8 cellular contexts compared by ENCODE assay signal in genomic region chr6:34248727-34249468, GRCh38. TPM values are rescaled to one million over a fixed set of nuclear protein-coding genes. Genes with fewer than 3 reads are reported as not detected.
DNase-seq lines count a peak whose midpoint lies in the region; ATAC-seq and TF ChIP-seq lines count a peak whose summit lies in the region.

SMIM29 (minus strand) TSS chr6:34249006; CDS start chr6:34247791, 1,215 bp downstream.

- TF ChIP-seq CTCF in Panc1 (IDR thresholded peaks at IDR 0.05): peak; percentile 98

- peak within 1 kb of the TSS; percentile 87 for H3K4me3 Mint-ChIP-seq in activated T-cell treated with anti-CD3 and anti-CD28 coated beads, Interleukin-2, amount 50 U/mL, for 4 hours

- intact Hi-C loops in Panc1 (cut with micrococcal nuclease; ENCODE audit: unreplicated experiment): loop anchor here (5.0 kb wide), 2 partner anchors 168 to 358 kb away; no protein-coding TSS in a partner anchor

- peak; percentile 89 for DNase-seq in DMS79 (lab: John Stamatoyannopoulos, UW)
- no peak for DNase-seq in Panc1 (ENCODE audit: low read depth, low spot score)
- peak; percentile 97 for DNase-seq in activated T-cell treated with anti-CD3 and anti-CD28 coated beads, Interleukin-2, amount 50 U/mL, for 4 hours
- DNase-seq in myocyte (ENCODE audit: low read depth): peak; percentile 96
- DNase-seq in stimulated activated CD8-positive, alpha-beta memory T cell treated with anti-CD3 and anti-CD28 coated beads, Interleukin-7, amount 100 ng/mL, for 4 hours (ENCODE audit: low read depth in 2 of 2): peak; percentile 93 to 94

- no peaks in the 10 kb centered on the region for H3K27me3 Mint-ChIP-seq in activated T-cell treated with anti-CD3 and anti-CD28 coated beads, Interleukin-2, amount 50 U/mL, for 4 hours (ENCODE audit: low read depth)

- peaks cover 47% of the 10 kb centered on the region for H3K4me1 ChIP-seq in Panc1 (ENCODE audit: control insufficient read depth, insufficient read depth, low read length)

- ATAC-seq in GM21723 (IDR thresholded peaks at IDR 0.05; ENCODE audit: unreplicated experiment): peak; percentile 73
- ATAC-seq in Panc1: peak; percentile 73
- ATAC-seq in activated T-cell treated with anti-CD3 and anti-CD28 coated beads, Interleukin-2, amount 50 U/mL, for 4 hours: peak; percentile 79 to 80
- peak; percentile 88 for ATAC-seq in esophagus mucosa

- H3K36me3 ChIP-seq in KOPT-K1 (ENCODE audit: insufficient read depth, low read length) (peaks cover 32% of the 10 kb centered on the region), Panc1 (ENCODE audit: control insufficient read depth, insufficient read depth, low read length) (no peaks in the 10 kb centered on the region)

- POLR2A ChIA-PET in Panc1 (lab: Charles Lee): interaction anchor here (0.8 kb wide), 1 partner anchor 138 kb away, joined by 3 read pairs; no protein-coding TSS in a partner anchor

- H3K9me3 ChIP-seq in KOPT-K1 (ENCODE audit: insufficient read depth, low read length, poor library complexity, severe bottlenecking) (no peaks in the 10 kb centered on the region), Panc1 (ENCODE audit: control insufficient read depth, insufficient read depth, low read depth, low read length) (no peaks in the 10 kb centered on the region)

- BruUV-seq in Panc1 (replicated peaks; lab: Mats Ljungman, UMichigan): no TSS peak

- no peaks in the 10 kb centered on the region for H3K27me3 ChIP-seq in Panc1 (ENCODE audit: control insufficient read depth, insufficient read depth, low read length)

- H3K4me3 ChIP-seq in Panc1 (ENCODE audit: low read depth in 2 of 2, low read length in 2 of 2): peak within 1 kb of the TSS; percentile 51 to 91

- H3K36me3 Mint-ChIP-seq in activated T-cell treated with anti-CD3 and anti-CD28 coated beads, Interleukin-2, amount 50 U/mL, for 4 hours (ENCODE audit: insufficient read depth): peaks cover 2% of the 10 kb centered on the region

- H3K4me1 Mint-ChIP-seq in activated T-cell treated with anti-CD3 and anti-CD28 coated beads, Interleukin-2, amount 50 U/mL, for 4 hours (ENCODE audit: low read depth): peaks cover 47% of the 10 kb centered on the region

- peak within 1 kb of the TSS; percentile 76 for H3K27ac ChIP-seq in KOPT-K1 (ENCODE audit: low read depth, low read length, poor library complexity, severe bottlenecking)
- peak within 1 kb of the TSS; percentile 89 for H3K27ac ChIP-seq in Panc1 (ENCODE audit: low read length)

- H3K9me3 Mint-ChIP-seq in activated T-cell treated with anti-CD3 and anti-CD28 coated beads, Interleukin-2, amount 50 U/mL, for 4 hours: no peaks in the 10 kb centered on the region

- CTCF ChIA-PET in Panc1 (lab: Charles Lee): interaction anchor here (0.6 to 3.7 kb wide), 5 partner anchors 8 to 468 kb away, joined by 3 to 21 read pairs (median 5); no protein-coding TSS in a partner anchor

- in situ Hi-C loops in Panc1 (cut with HindIII; ENCODE audit: low pct_unique_long_range_greater_than_20kb, low sequenced_read_pairs): no loop called here

RNA-seq across cellular contexts. Expression of gene SMIM29, which starts in this region (rescaled TPM):
- total RNA-seq in Panc1 (2021; ENCODE audit: unreplicated experiment) (35.6 TPM), esophagus mucosa (30.6 TPM), myocyte (21.6 and 25.5 TPM in 2 replicates)
- 43.7 TPM for polyA plus RNA-seq in Panc1 (2012; ENCODE audit: insufficient read length)
- 10 to 100 TPM; 12.3 to 14.9 (median 13.0) TPM for total RNA-seq in activated T-cell treated with anti-CD3 and anti-CD28 coated beads, Interleukin-2, amount 50 U/mL, for 4 hours
- 41.5 TPM for polyA plus RNA-seq in myocyte (2012)
